In genomic region chr10:5574642-5575131, GRCh38 we compare ENCODE assay signal across 15 cellular contexts. TPM values are rescaled to one million over a fixed set of nuclear protein-coding genes. Genes with fewer than 3 reads are reported as not detected.
DNase-seq lines count a peak whose midpoint lies in the region; ATAC-seq and TF ChIP-seq lines count a peak whose summit lies in the region.
"Had no signal": no experiment of that assay in that cellular context is flagged by ENCODE, and none has a peak within 500 bp of the region (broad histone marks: within the 10 kb centered on the region; RNA-seq: fewer than 3 reads in every experiment).

No MANE protein-coding gene starts in this region.

- peak overlapping the region; percentile 69 for H2AFZ ChIP-seq in osteoblast (ENCODE audit: low read length)

- 60% methylated on average over 2 of the region's 14 CpGs; no CpG with 5 or more reads in 1 of the 2 donors for WGBS in gastroesophageal sphincter (ENCODE audit: low coverage in 1 of 2), 2 donors

- ATAC-seq in Right ventricle myocardium superior (ENCODE audit: poor library complexity) (peak; percentile 35), gastroesophageal sphincter (peak; percentile 21), GM21360 (IDR thresholded peaks at IDR 0.05; ENCODE audit: unreplicated experiment) (no peak), HG03097 (IDR thresholded peaks at IDR 0.05; ENCODE audit: low FRiP score, unreplicated experiment) (no peak)
- ATAC-seq: activated CD8-positive, alpha-beta T cell treated with anti-CD3 and anti-CD28 coated beads, Interleukin-2, amount 10 ng/mL, durations not matched to agents 7 days and 5 days had no signal

- H4K20me1 ChIP-seq in osteoblast (ENCODE audit: insufficient read depth, low read length), result no peaks in the 10 kb centered on the region

- H3K27me3 ChIP-seq in right atrium auricular region (no peaks in the 10 kb centered on the region), gastroesophageal sphincter (no peaks in the 10 kb centered on the region), osteoblast (ENCODE audit: insufficient read depth, low read length) (no peaks in the 10 kb centered on the region)

- no peak overlapping the region for H3K27ac ChIP-seq in right atrium auricular region
- peak overlapping the region in 3 of 4 donors; percentile 51 to 70 (median 62) for H3K27ac ChIP-seq in gastroesophageal sphincter
- peak overlapping the region; percentile 65 for H3K27ac ChIP-seq in osteoblast (ENCODE audit: low read depth, low read length)

- TF ChIP-seq CTCF in right atrium auricular region (IDR thresholded peaks at IDR 0.05) (no peak), gastroesophageal sphincter (IDR thresholded peaks at IDR 0.05) (no peak), osteoblast (IDR thresholded peaks at IDR 0.05; ENCODE audit: extremely low read depth, low read depth, low read length) (no peak)

- DNase-seq in Right ventricle myocardium superior, result no peak
- DNase-seq in right atrium auricular region (ENCODE audit: low spot score), result no peak
- no peak for DNase-seq in osteoblast (ENCODE audit: insufficient read length, low spot score, missing footprints)
- DNase-seq in activated T-cell treated with anti-CD3 and anti-CD28 coated beads for 4 hours, result no peak
- no peak for DNase-seq in NCI-H1436 (lab: John Stamatoyannopoulos, UW)
- DNase-seq: activated CD8-positive, alpha-beta T cell treated with anti-CD3 and anti-CD28 coated beads, Interleukin-2, amount 10 ng/mL, durations not matched to agents 7 days and 5 days; activated gamma-delta T cell; NCI-H1694 treated with DMSO at 0.1 percent for 48 hours; substantia nigra had no signal

- intact Hi-C loops in Right ventricle myocardium superior (cut with DNase I), result no loop called here

- H3K9me3 ChIP-seq in right atrium auricular region (no peaks in the 10 kb centered on the region), gastroesophageal sphincter (no peaks in the 10 kb centered on the region), osteoblast (ENCODE audit: low read depth, low read length) (no peaks in the 10 kb centered on the region)

- H3K79me2 ChIP-seq in osteoblast (ENCODE audit: insufficient read depth, low read length), result no peaks in the 10 kb centered on the region

- no peaks in the 10 kb centered on the region for H3K4me1 ChIP-seq in right atrium auricular region
- peaks cover 0 to 32% (median 10%) of the 10 kb centered on the region in 3 donors for H3K4me1 ChIP-seq in gastroesophageal sphincter
- H3K4me1 ChIP-seq in osteoblast (ENCODE audit: insufficient read depth, low read length), result peaks cover 12% of the 10 kb centered on the region

- H3K4me3 ChIP-seq in right atrium auricular region (no peak overlapping the region), gastroesophageal sphincter (no peak overlapping the region), osteoblast (ENCODE audit: insufficient read depth, low read length) (no peak overlapping the region)
- H3K4me3 ChIP-seq: lung had no signal

- no peak overlapping the region for H3K4me2 ChIP-seq in osteoblast (ENCODE audit: insufficient read depth, low read length)

- H3K36me3 ChIP-seq in right atrium auricular region (no peaks in the 10 kb centered on the region), gastroesophageal sphincter (no peaks in the 10 kb centered on the region), osteoblast (ENCODE audit: insufficient read depth, low read length) (no peaks in the 10 kb centered on the region)

- no peak for TF ChIP-seq EP300 in gastroesophageal sphincter (IDR thresholded peaks at IDR 0.05)

- TF ChIP-seq POLR2A in gastroesophageal sphincter (IDR thresholded peaks at IDR 0.05), result no peak

RNA-seq across cellular contexts. Expression of gene CALML3, which starts 49.9 kb away (rescaled TPM):
- total RNA-seq in Right ventricle myocardium superior (not detected), right atrium auricular region (not detected), gastroesophageal sphincter (10 to 100 TPM in 1 of 4 donors, 1 to 10 TPM in 1, under 1 TPM in 1, not detected in 1; 0.13 to 19.4 (median 1.9) TPM), osteoblast (not detected in 2 replicates)
- total RNA-seq: activated CD8-positive, alpha-beta T cell treated with anti-CD3 and anti-CD28 coated beads, Interleukin-2, amount 10 ng/mL, durations not matched to agents 7 days and 5 days; dermis microvascular lymphatic vessel endothelial cell; NCI-H460 had no signal

Comparison
In these comparisons a context has a peak if more than half of its experiments do, and no peak if none do; other contexts are left out.
1. ATAC-seq: peak in Right ventricle myocardium superior (single experiment) and gastroesophageal sphincter (single experiment); none in GM21360 (single experiment) and HG03097 (single experiment).
2. H3K27ac ChIP-seq: peak in gastroesophageal sphincter (3 of 4) and osteoblast (single experiment); none in right atrium auricular region (0 of 2).